ENCODE assay signal across 1 cellular context in genomic region chr10:86443069-86443468, GRCh38.
TF ChIP-seq lines count a peak whose summit lies in the region.

No MANE protein-coding gene starts in this region.

TF ChIP-seq in HepG2, 621 proteins besides CTCF, POLR2A, EP300 and RAD21 (continued from another document):
- TF ChIP-seq ARID5B (CRISPR knock-in tag; IDR thresholded peaks at IDR 0.05) = peak; percentile 47; the same call in 1 of the 2 replicates
- no peak for TF ChIP-seq SIX1 (CRISPR knock-in tag; IDR thresholded peaks at IDR 0.05; ENCODE audit: borderline replicate concordance)
- TF ChIP-seq TGIF2 (CRISPR knock-in tag; IDR thresholded peaks at IDR 0.05) = no peak
- TF ChIP-seq HMG20A (CRISPR knock-in tag; IDR thresholded peaks at IDR 0.05; ENCODE audit: borderline replicate concordance) = peak; percentile 24; the same call in 1 of the 2 replicates
- peak; percentile 48 for TF ChIP-seq PAXIP1 (CRISPR knock-in tag; conservative IDR thresholded peaks at IDR 0.05)
- TF ChIP-seq TEAD3 (CRISPR knock-in tag; optimal IDR thresholded peaks at IDR 0.05; ENCODE audit: borderline replicate concordance) = peak; percentile 59
- peak; percentile 55; the same call in 1 of the 2 replicates for TF ChIP-seq ATF2 (CRISPR knock-in tag; IDR thresholded peaks at IDR 0.05)
- TF ChIP-seq MED1 (CRISPR knock-in tag; IDR thresholded peaks at IDR 0.05) = peak; percentile 58; the same call in 1 of the 2 replicates
